In the genomic region with DNA sequence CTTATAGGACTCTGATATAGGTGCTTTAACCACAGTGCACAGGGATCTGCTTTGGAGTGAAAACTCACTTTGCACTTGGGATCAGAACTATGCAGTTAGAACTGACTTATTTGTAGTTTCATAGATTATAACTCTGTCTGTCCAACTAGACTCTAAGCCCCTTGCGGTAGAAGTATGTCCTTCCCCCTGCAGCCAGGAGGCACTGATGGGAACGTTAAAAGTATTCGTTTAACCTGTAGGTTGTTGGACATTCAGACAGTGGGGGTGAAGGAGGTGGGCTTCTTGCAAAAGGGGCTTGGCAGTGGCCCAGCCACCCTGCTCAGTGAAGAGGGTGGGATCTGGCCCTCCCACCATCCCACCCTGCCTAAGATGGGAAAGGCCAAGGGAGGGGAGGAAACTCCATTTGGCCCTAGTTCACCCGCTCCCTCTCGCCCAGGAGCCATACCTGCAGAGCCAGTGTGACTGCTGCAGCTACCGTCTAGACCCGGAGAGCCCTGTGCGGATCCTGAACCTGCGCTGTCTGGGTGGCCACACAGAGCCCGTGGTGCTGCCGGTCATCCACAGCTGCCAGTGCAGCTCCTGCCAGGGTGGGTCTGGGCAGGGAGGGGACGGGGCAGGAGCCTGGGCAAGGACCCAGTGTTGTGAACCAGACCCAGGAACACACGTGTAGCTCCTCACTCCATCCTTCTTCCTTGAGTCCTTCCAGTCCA, we compare ENCODE assay signal across 1 cellular context.
TF ChIP-seq lines count a peak whose summit lies in the region.

No MANE protein-coding gene starts in this region.

TF ChIP-seq in A549, 52 proteins besides CTCF, POLR2A, EP300 and RAD21 (continued from another document):
- TF ChIP-seq MAFK (IDR thresholded peaks at IDR 0.05; ENCODE audit: partially characterized antibody) (no peak), CBX8 (IDR thresholded peaks at IDR 0.05) (no peak)
- TF ChIP-seq, protein P1, sequence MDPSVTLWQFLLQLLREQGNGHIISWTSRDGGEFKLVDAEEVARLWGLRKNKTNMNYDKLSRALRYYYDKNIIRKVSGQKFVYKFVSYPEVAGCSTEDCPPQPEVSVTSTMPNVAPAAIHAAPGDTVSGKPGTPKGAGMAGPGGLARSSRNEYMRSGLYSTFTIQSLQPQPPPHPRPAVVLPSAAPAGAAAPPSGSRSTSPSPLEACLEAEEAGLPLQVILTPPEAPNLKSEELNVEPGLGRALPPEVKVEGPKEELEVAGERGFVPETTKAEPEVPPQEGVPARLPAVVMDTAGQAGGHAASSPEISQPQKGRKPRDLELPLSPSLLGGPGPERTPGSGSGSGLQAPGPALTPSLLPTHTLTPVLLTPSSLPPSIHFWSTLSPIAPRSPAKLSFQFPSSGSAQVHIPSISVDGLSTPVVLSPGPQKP (IDR thresholded peaks at IDR 0.05; ENCODE audit: low read depth, low read length): no peak
